1 cellular context compared by ENCODE assay signal in the genomic region with DNA sequence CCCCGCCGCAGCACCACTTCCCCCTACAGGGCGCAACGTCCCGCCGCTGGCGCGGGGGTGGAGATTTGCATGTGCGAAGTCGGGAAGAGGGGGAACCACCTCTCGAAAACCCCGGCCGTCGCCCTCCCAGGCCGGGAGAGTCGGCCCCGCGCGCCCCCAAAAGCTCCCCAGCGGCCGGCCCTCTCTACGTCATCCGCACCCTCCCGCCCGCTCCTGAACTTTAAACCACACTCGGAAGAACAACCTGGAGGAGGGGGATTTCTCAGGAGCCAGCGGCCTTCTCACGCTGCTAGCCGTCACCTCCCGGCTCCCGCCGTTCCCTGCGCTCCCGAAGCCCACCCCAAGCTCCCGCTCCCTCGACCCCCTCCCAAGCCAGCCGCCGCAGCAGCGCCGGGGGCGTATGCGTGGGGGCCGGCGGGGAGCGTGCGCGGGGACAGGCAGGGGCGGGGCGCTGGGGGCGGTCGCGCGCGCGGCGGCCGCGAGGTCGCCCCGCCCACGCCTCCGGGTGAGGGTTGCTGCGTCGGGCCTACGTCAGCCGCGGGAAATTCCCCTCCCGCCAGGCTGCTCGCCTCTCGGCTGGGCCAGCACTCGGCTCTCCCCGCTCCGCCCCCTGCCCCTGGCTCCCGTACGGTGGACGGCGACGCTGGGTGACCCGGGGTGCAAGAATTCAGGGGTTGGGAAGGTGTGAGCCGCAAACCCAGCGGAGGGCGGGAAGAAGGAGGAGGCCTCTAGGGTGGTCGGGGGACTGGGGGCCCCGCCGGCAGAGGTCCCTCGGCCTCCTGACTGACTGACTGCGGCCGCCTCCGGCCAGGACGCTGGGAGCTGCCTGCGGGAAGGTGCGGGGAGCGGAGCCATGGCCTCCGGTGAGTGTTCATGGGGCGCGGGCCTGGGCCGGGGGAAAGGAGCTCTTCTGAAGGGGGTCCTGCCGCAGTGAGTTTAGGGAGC.
TF ChIP-seq lines count a peak whose summit lies in the region.

TSS of gene REL (plus strand) at position 587 of the 945 bp plus-strand sequence. CDS start at position 854, 267 bp downstream.

TF ChIP-seq in K562, 482 proteins besides CTCF, POLR2A, EP300 and RAD21 (continued from another document):
- TF ChIP-seq NONO (IDR thresholded peaks at IDR 0.05; ENCODE audit: low read depth in 2 of 2, low read length in 1 of 2) = no peak
- TF ChIP-seq, protein P1, sequence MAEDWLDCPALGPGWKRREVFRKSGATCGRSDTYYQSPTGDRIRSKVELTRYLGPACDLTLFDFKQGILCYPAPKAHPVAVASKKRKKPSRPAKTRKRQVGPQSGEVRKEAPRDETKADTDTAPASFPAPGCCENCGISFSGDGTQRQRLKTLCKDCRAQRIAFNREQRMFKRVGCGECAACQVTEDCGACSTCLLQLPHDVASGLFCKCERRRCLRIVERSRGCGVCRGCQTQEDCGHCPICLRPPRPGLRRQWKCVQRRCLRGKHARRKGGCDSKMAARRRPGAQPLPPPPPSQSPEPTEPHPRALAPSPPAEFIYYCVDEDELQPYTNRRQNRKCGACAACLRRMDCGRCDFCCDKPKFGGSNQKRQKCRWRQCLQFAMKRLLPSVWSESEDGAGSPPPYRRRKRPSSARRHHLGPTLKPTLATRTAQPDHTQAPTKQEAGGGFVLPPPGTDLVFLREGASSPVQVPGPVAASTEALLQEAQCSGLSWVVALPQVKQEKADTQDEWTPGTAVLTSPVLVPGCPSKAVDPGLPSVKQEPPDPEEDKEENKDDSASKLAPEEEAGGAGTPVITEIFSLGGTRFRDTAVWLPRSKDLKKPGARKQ (CRISPR knock-in tag; IDR thresholded peaks at IDR 0.05) = no peak
- no peak for TF ChIP-seq ZNF175 (CRISPR knock-in tag; IDR thresholded peaks at IDR 0.05; ENCODE audit: low read depth)
- TF ChIP-seq SNIP1 (IDR thresholded peaks at IDR 0.05; ENCODE audit: low read depth) = no peak
- TF ChIP-seq SUPT5H (IDR thresholded peaks at IDR 0.05) = peak; percentile 87
- no peak for TF ChIP-seq FUS (optimal IDR thresholded peaks at IDR 0.05; ENCODE audit: low read depth, low read length)
- no peak for TF ChIP-seq ZNF77 (CRISPR knock-in tag; IDR thresholded peaks at IDR 0.05)
- peak; percentile 17; the same call in 1 of the 2 replicates for TF ChIP-seq MTA2 (IDR thresholded peaks at IDR 0.05; ENCODE audit: low read depth)
- no peak for TF ChIP-seq ZSCAN29 (IDR thresholded peaks at IDR 0.05)
- TF ChIP-seq DPF2 (IDR thresholded peaks at IDR 0.05) = 0 out of 2 replicates have a peak, but pooled peaks have one; percentile 29
- no peak for TF ChIP-seq CBX3 (IDR thresholded peaks at IDR 0.05; ENCODE audit: borderline replicate concordance in 1 of 2, low read length in 2 of 2)
- no peak for TF ChIP-seq TAF15 (IDR thresholded peaks at IDR 0.05; ENCODE audit: low read depth, low read length)
- TF ChIP-seq, protein P2, sequence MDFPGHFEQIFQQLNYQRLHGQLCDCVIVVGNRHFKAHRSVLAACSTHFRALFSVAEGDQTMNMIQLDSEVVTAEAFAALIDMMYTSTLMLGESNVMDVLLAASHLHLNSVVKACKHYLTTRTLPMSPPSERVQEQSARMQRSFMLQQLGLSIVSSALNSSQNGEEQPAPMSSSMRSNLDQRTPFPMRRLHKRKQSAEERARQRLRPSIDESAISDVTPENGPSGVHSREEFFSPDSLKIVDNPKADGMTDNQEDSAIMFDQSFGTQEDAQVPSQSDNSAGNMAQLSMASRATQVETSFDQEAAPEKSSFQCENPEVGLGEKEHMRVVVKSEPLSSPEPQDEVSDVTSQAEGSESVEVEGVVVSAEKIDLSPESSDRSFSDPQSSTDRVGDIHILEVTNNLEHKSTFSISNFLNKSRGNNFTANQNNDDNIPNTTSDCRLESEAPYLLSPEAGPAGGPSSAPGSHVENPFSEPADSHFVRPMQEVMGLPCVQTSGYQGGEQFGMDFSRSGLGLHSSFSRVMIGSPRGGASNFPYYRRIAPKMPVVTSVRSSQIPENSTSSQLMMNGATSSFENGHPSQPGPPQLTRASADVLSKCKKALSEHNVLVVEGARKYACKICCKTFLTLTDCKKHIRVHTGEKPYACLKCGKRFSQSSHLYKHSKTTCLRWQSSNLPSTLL (IDR thresholded peaks at IDR 0.05) = no peak
- TF ChIP-seq DDX20 (tag; IDR thresholded peaks at IDR 0.05; ENCODE audit: low read depth) = no peak
- TF ChIP-seq CHD4 (IDR thresholded peaks at IDR 0.05; ENCODE audit: insufficient read depth, insufficient replicate concordance, low read depth, low read length, poor library complexity, severe bottlenecking) = no peak
- TF ChIP-seq PCBP2 (IDR thresholded peaks at IDR 0.05; ENCODE audit: low read depth, low read length, poor library complexity, severe bottlenecking) = no peak
- no peak for TF ChIP-seq NFE2L1 (tag; IDR thresholded peaks at IDR 0.05; ENCODE audit: borderline replicate concordance, low read depth)
- TF ChIP-seq WHSC1 (IDR thresholded peaks at IDR 0.05; ENCODE audit: low read length) = no peak
- no peak for TF ChIP-seq IRF9 (tag; IDR thresholded peaks at IDR 0.05)
- no peak for TF ChIP-seq HNRNPH1 (optimal IDR thresholded peaks at IDR 0.05; ENCODE audit: low read depth, low read length)
- no peak for TF ChIP-seq STAT5B (CRISPR knock-in tag; IDR thresholded peaks at IDR 0.05)
- TF ChIP-seq MTA3 (IDR thresholded peaks at IDR 0.05; ENCODE audit: borderline replicate concordance) = peak; percentile 60; the same call in 1 of the 2 replicates
- TF ChIP-seq, protein P3, sequence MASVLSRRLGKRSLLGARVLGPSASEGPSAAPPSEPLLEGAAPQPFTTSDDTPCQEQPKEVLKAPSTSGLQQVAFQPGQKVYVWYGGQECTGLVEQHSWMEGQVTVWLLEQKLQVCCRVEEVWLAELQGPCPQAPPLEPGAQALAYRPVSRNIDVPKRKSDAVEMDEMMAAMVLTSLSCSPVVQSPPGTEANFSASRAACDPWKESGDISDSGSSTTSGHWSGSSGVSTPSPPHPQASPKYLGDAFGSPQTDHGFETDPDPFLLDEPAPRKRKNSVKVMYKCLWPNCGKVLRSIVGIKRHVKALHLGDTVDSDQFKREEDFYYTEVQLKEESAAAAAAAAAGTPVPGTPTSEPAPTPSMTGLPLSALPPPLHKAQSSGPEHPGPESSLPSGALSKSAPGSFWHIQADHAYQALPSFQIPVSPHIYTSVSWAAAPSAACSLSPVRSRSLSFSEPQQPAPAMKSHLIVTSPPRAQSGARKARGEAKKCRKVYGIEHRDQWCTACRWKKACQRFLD (CRISPR knock-in tag; IDR thresholded peaks at IDR 0.05) = peak; percentile 80
- TF ChIP-seq SREBF1 (IDR thresholded peaks at IDR 0.05; ENCODE audit: borderline replicate concordance, low read depth, low read length) = no peak
- TF ChIP-seq ZNF717 (CRISPR knock-in tag; IDR thresholded peaks at IDR 0.05) = no peak
- TF ChIP-seq TCF3 (CRISPR knock-in tag; IDR thresholded peaks at IDR 0.05) = no peak
- no peak for TF ChIP-seq FOXK1 (CRISPR knock-in tag; IDR thresholded peaks at IDR 0.05; ENCODE audit: borderline replicate concordance)
- no peak for TF ChIP-seq ZNF280B (CRISPR knock-in tag; IDR thresholded peaks at IDR 0.05)
- no peak for TF ChIP-seq BRD9 (IDR thresholded peaks at IDR 0.05; ENCODE audit: low read depth, partially characterized antibody)
- TF ChIP-seq RFX5 (IDR thresholded peaks at IDR 0.05; ENCODE audit: low read depth, low read length) = no peak
- no peak for TF ChIP-seq SETDB1 (IDR thresholded peaks at IDR 0.05; ENCODE audit: low read length)
TF ChIP-seq in K562: peak in this region for 119.
